ENCODE assay signal across 8 cellular contexts in the genomic region with DNA sequence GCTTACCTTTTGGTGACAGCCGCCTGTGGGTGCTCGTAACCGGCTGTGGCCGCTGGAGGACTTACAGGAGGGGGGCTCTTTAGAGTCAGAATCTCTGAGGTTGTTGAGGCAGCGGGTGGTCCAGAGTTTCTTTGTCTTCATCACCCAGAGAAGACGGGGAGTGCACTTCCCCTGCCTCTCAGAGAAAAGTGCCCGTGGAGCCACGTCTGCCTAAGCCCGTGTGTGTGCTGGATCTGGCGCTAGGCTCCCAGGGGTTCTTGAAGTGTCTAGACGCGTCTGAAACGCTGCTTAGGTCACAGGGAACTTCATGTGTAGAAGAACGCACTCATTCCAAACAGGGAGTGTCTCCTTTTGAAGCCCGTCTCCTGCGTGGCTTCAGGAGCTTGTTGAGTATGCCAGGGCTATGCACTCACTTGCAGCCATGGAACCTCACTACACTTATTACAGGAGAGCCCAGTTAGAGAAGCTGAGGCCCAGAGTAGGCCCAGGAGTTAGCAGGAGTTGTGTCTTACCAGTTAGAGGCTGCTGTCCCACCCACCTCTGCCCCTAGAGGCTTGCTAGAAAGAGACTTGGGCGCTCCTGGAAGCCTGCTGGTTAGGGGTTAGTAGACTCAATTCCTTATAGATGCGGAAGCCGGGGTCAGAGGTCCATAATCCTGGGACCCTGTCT. TPM values are rescaled to one million over a fixed set of nuclear protein-coding genes. Genes with fewer than 3 reads are reported as not detected.
A peak's percentile ranks its signal among the peaks of the same experiment; 100 is the strongest.
DNase-seq lines count a peak whose midpoint lies in the region; ATAC-seq and TF ChIP-seq lines count a peak whose summit lies in the region.

No MANE protein-coding gene starts in this region.

- ATAC-seq in Right ventricle myocardium superior (ENCODE audit: poor library complexity) (no peak), GM21423 (IDR thresholded peaks at IDR 0.05; ENCODE audit: unreplicated experiment) (no peak)

- peaks cover 43% of the 10 kb centered on the region for H3K4me1 Mint-ChIP-seq in activated naive CD8-positive, alpha-beta T cell (ENCODE audit: low read depth)

- no peak for TF ChIP-seq POLR2A in testis (IDR thresholded peaks at IDR 0.05)

- intact Hi-C loops in Right ventricle myocardium superior (cut with DNase I) (loop anchor here (5.0 kb wide), 1 partner anchor 56 kb away; a partner anchor contains a TSS), testis (cut with DNase I; ENCODE audit: low total_unique reads) (loop anchor here (5.0 kb wide), 2 partner anchors 56 to 101 kb away; a partner anchor contains a TSS)

- peak overlapping the region; percentile 50 for H3K27ac Mint-ChIP-seq in activated naive CD8-positive, alpha-beta T cell

- H3K36me3 ChIP-seq in cardiac muscle cell (peaks cover 35% of the 10 kb centered on the region), kidney epithelial cell (ENCODE audit: control insufficient read depth, insufficient read depth, low read length) (peaks cover 6% of the 10 kb centered on the region), testis (ENCODE audit: low read depth, missing control alignments) (no peaks in the 10 kb centered on the region)

- no peaks in the 10 kb centered on the region for H3K27me3 ChIP-seq in cardiac muscle cell
- H3K27me3 ChIP-seq in kidney epithelial cell (ENCODE audit: control insufficient read depth, insufficient read depth, low read length): peaks cover 6% of the 10 kb centered on the region
- no peaks in the 10 kb centered on the region for H3K27me3 ChIP-seq in testis

- H3K36me3 Mint-ChIP-seq in activated naive CD8-positive, alpha-beta T cell: peaks cover 2% of the 10 kb centered on the region

- peak overlapping the region; percentile 37 for H3K27ac ChIP-seq in cardiac muscle cell
- H3K27ac ChIP-seq in testis: peak overlapping the region; percentile 70 to 97

- H3K27me3 Mint-ChIP-seq in activated naive CD8-positive, alpha-beta T cell: no peaks in the 10 kb centered on the region

- H3K9me3 Mint-ChIP-seq in activated naive CD8-positive, alpha-beta T cell (ENCODE audit: low read depth): no peaks in the 10 kb centered on the region

- H3K4me1 ChIP-seq in cardiac muscle cell (ENCODE audit: low read depth) (peaks cover 27% of the 10 kb centered on the region), testis (peaks cover 15% of the 10 kb centered on the region)

- peak overlapping the region; percentile 88 for H3K4me3 Mint-ChIP-seq in activated naive CD8-positive, alpha-beta T cell

- TF ChIP-seq CTCF in cardiac muscle cell (IDR thresholded peaks at IDR 0.05; ENCODE audit: low read depth, low read length): no peak
- TF ChIP-seq CTCF in kidney epithelial cell (IDR thresholded peaks at IDR 0.05; ENCODE audit: insufficient read depth, low read length, poor library complexity, severe bottlenecking): no peak
- TF ChIP-seq CTCF in testis (IDR thresholded peaks at IDR 0.05): no peak

- peak in 1 of 2 donors; percentile 33 for DNase-seq in cardiac muscle cell (ENCODE audit: low read depth in 1 of 2, low spot score in 1 of 2)
- DNase-seq in Right ventricle myocardium superior: no peak
- DNase-seq in kidney epithelial cell (ENCODE audit: low read depth): no peak
- no peak for DNase-seq in testis
- no peak for DNase-seq in GDM1 (lab: John Stamatoyannopoulos, UW)
- no peak for DNase-seq in activated CD4-positive, alpha-beta T cell treated with anti-CD3 and anti-CD28 coated beads, Interleukin-2, amount 50 U/mL, for 48 hours

- H3K9me3 ChIP-seq in cardiac muscle cell (ENCODE audit: low read depth) (no peaks in the 10 kb centered on the region), testis (no peaks in the 10 kb centered on the region)

- peak overlapping the region; percentile 72 for H3K4me3 ChIP-seq in cardiac muscle cell
- peak overlapping the region; percentile 86 for H3K4me3 ChIP-seq in kidney epithelial cell (ENCODE audit: low read depth, low read length)
- H3K4me3 ChIP-seq in testis: peak overlapping the region; percentile 81 to 90

- WGBS in testis, 2 donors: 12 to 19% methylated on average over 12 to 19 of the region's 19 CpGs

RNA-seq across cellular contexts. Expression of a gene that starts 1.3 kb away (rescaled TPM):
- total RNA-seq in cardiac muscle cell (63.3 and 71.8 TPM in 2 replicates), Right ventricle myocardium superior (51.7 TPM), kidney epithelial cell (23.3 and 34.2 TPM in 2 replicates), testis (100 to 1,000 TPM; 116 to 137 TPM)
- polyA plus RNA-seq in cardiac muscle cell (6.5 and 7.5 TPM in 2 replicates), testis (ENCODE audit: insufficient read depth, low read depth, low replicate concordance) (91.0 TPM)

RNA-seq across cellular contexts. Expression of a gene that starts 19.6 kb away (rescaled TPM):
- total RNA-seq in cardiac muscle cell: 333 and 442 TPM in 2 replicates
- 386 and 505 TPM in 2 replicates for polyA plus RNA-seq in cardiac muscle cell
- total RNA-seq in Right ventricle myocardium superior: 239 TPM
- total RNA-seq in kidney epithelial cell: 412 and 420 TPM in 2 replicates
- 100 to 1,000 TPM; 146 to 203 TPM for total RNA-seq in testis
- polyA plus RNA-seq in testis (ENCODE audit: insufficient read depth, low read depth, low replicate concordance): 124 TPM

RNA-seq across cellular contexts. Expression of a gene that starts 20.0 kb away (rescaled TPM):
- total RNA-seq in cardiac muscle cell (25.7 and 38.7 TPM in 2 replicates), Right ventricle myocardium superior (8.9 TPM), kidney epithelial cell (9.6 and 15.9 TPM in 2 replicates), testis (10 to 100 TPM; 54.6 to 69.5 TPM)
- polyA plus RNA-seq in cardiac muscle cell (2.5 and 3.2 TPM in 2 replicates), testis (ENCODE audit: insufficient read depth, low read depth, low replicate concordance) (16.2 TPM)

RNA-seq across cellular contexts. Expression of a gene that starts 57.9 kb away (rescaled TPM):
- 8.8 and 21.1 TPM in 2 replicates for total RNA-seq in cardiac muscle cell
- polyA plus RNA-seq in cardiac muscle cell: 1.5 and 3.7 TPM in 2 replicates
- 11.6 TPM for total RNA-seq in Right ventricle myocardium superior
- total RNA-seq in kidney epithelial cell: 5.9 and 24.9 TPM in 2 replicates
- total RNA-seq in testis: 100 to 1,000 TPM; 107 to 111 TPM
- 30.7 TPM for polyA plus RNA-seq in testis (ENCODE audit: insufficient read depth, low read depth, low replicate concordance)

RNA-seq across cellular contexts. Expression of a gene that starts 59.2 kb away (rescaled TPM):
- total RNA-seq in cardiac muscle cell: 23.4 and 32.9 TPM in 2 replicates
- polyA plus RNA-seq in cardiac muscle cell: 20.4 and 27.8 TPM in 2 replicates
- total RNA-seq in Right ventricle myocardium superior: 20.8 TPM
- total RNA-seq in kidney epithelial cell: 19.5 and 31.9 TPM in 2 replicates
- total RNA-seq in testis: 10 to 100 TPM; 61.9 to 76.8 TPM
- polyA plus RNA-seq in testis (ENCODE audit: insufficient read depth, low read depth, low replicate concordance): 53.3 TPM
